ENCODE assay signal across 10 cellular contexts in genomic region chr7:130943981-130944380, GRCh38.
DNase-seq lines count a peak whose midpoint lies in the region; ATAC-seq and TF ChIP-seq lines count a peak whose summit lies in the region.
"Had no signal": no experiment of that assay in that cellular context is flagged by ENCODE, and none has a peak within 500 bp of the region (broad histone marks: within the 10 kb centered on the region; RNA-seq: fewer than 3 reads in every experiment).

No MANE protein-coding gene starts in this region.

- BruUV-seq in MCF 10A (replicated peaks; lab: Mats Ljungman, UMichigan): no TSS peak

- H3K4me1 ChIP-seq in ACC112 (ENCODE audit: control insufficient read depth, insufficient read depth, low read length, unreplicated experiment): peaks cover 86% of the 10 kb centered on the region

- CTCF ChIA-PET in MCF 10A (lab: Yijun Ruan, JAX): interaction anchor here (0.8 to 7.6 kb wide), 7 partner anchors 15 to 69 kb away, joined by 3 to 87 read pairs (median 9); no protein-coding TSS in a partner anchor
- CTCF ChIA-PET in GM10248 (lab: Yijun Ruan, JAX): interaction anchor here (0.7 to 8.7 kb wide), 6 partner anchors 14 to 89 kb away, joined by 3 to 97 read pairs (median 3); no protein-coding TSS in a partner anchor

- H3K4me3 Mint-ChIP-seq in MCF 10A (ENCODE audit: unreplicated experiment) (peak overlapping the region; percentile 76), naive B cell (peak overlapping the region in 7 of 8 donors; percentile 43 to 86 (median 72))
- H3K4me3 Mint-ChIP-seq: type B pancreatic cell had no signal

- peak overlapping the region; percentile 90 for H3K27ac Mint-ChIP-seq in MCF 10A (ENCODE audit: low read depth, unreplicated experiment)
- H3K27ac Mint-ChIP-seq in naive B cell: peak overlapping the region; percentile 24 to 98 (median 94)
- H3K27ac Mint-ChIP-seq: type B pancreatic cell had no signal

- TF ChIP-seq CTCF in HL-60 (IDR thresholded peaks at IDR 0.05; ENCODE audit: insufficient read depth, low read length): no peak
- TF ChIP-seq CTCF in MCF 10A (IDR thresholded peaks at IDR 0.05; ENCODE audit: unreplicated experiment): no peak
- TF ChIP-seq CTCF in GM10248 (IDR thresholded peaks at IDR 0.05; ENCODE audit: control extremely low read depth, extremely low read depth, low read depth, missing control alignments): no peak

- peaks cover 63% of the 10 kb centered on the region for H3K4me1 Mint-ChIP-seq in MCF 10A (ENCODE audit: insufficient read depth, unreplicated experiment)
- peaks cover 59 to 76% (median 64%) of the 10 kb centered on the region in 3 donors for H3K4me1 Mint-ChIP-seq in naive B cell

- POLR2A ChIA-PET in MCF 10A (lab: Yijun Ruan, JAX): interaction anchor here (0.5 to 8.3 kb wide), 14 partner anchors 15 to 168 kb away, joined by 3 to 178 read pairs (median 6); no protein-coding TSS in a partner anchor
- POLR2A ChIA-PET in GM10248 (lab: Yijun Ruan, JAX): interaction anchor here (0.9 to 2.0 kb wide), 4 partner anchors 10 to 31 kb away, joined by 3 to 12 read pairs (median 4); no protein-coding TSS in a partner anchor

- H3K79me2 ChIP-seq in ACC112 (ENCODE audit: control insufficient read depth, insufficient read depth, low read length, unreplicated experiment): peaks cover 97% of the 10 kb centered on the region

- H3K36me3 Mint-ChIP-seq in MCF 10A (ENCODE audit: insufficient read depth, unreplicated experiment): peaks cover 75% of the 10 kb centered on the region
- H3K36me3 Mint-ChIP-seq in naive B cell: peaks cover 0 to 26% of the 10 kb centered on the region in 2 donors
- H3K36me3 Mint-ChIP-seq: type B pancreatic cell had no signal

- H2AFZ ChIP-seq in ACC112 (ENCODE audit: low read length, unreplicated experiment): no peak overlapping the region

- no peaks in the 10 kb centered on the region for H3K9me3 Mint-ChIP-seq in MCF 10A (ENCODE audit: unreplicated experiment)
- H3K9me3 Mint-ChIP-seq in naive B cell: no peaks in the 10 kb centered on the region
- H3K9me3 Mint-ChIP-seq: type B pancreatic cell had no signal

- H3K27me3 Mint-ChIP-seq in MCF 10A (ENCODE audit: insufficient read depth, unreplicated experiment): no peaks in the 10 kb centered on the region
- H3K27me3 Mint-ChIP-seq in naive B cell: no peaks in the 10 kb centered on the region
- H3K27me3 Mint-ChIP-seq: type B pancreatic cell had no signal

- H3K4me3 ChIP-seq in ACC112 (ENCODE audit: low read depth, low read length) (peak overlapping the region; percentile 75), HL-60 (replicated peaks; ENCODE audit: insufficient read depth, low read length) (no peak overlapping the region)

- peaks cover 27% of the 10 kb centered on the region for H3K36me3 ChIP-seq in ACC112 (ENCODE audit: insufficient read depth, low read length)

- peak overlapping the region; percentile 97 for H3K27ac ChIP-seq in ACC112 (ENCODE audit: low read depth, low read length)
- peak overlapping the region; percentile 63 for H3K27ac ChIP-seq in HL-60 (replicated peaks)

- H3K27me3 ChIP-seq in ACC112 (ENCODE audit: insufficient read depth, low read length) (no peaks in the 10 kb centered on the region), HL-60 (ENCODE audit: insufficient read depth, poor library complexity, severe bottlenecking) (no peaks in the 10 kb centered on the region)

- ATAC-seq in naive B cell (ENCODE audit: low read depth in 2 of 2) (no peak), esophagus mucosa (no peak), HG02884 (IDR thresholded peaks at IDR 0.05; ENCODE audit: unreplicated experiment) (no peak)

- DNase-seq in HL-60 (ENCODE audit: low read depth in 1 of 2, low spot score in 1 of 2) (no peak), MCF 10A (ENCODE audit: unreplicated experiment) (no peak), naive B cell (no peak), GM10248 (ENCODE audit: extremely low spot score) (no peak), hippocampal formation (lab: John Stamatoyannopoulos, UW) (no peak)
- DNase-seq: DMS 273 treated with DMSO at 0.1 percent for 48 hours had no signal

- intact Hi-C loops in MCF 10A (cut with micrococcal nuclease): no loop called here
